ENCODE assay signal across 15 cellular contexts in the genomic region with DNA sequence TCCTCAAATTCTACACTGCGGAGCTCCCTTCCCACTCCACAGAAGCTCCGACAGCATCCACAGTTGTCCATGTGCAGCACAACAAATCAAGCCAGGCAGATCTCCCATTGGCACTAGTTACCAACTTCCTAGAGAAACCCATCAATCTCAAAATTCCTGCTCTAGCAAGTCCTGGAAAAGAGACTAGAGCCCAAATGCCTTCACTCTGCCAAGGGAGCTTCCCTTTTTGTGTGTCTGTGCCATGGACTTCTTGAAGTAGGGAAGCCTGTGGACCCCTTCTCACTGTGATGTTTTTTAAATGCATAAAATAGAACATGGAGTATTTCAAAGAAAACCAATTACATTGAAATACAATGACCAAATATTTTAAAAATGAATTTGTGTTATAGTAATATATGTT. TPM values are rescaled to one million over a fixed set of nuclear protein-coding genes. Genes with fewer than 3 reads are reported as not detected.
DNase-seq lines count a peak whose midpoint lies in the region; ATAC-seq and TF ChIP-seq lines count a peak whose summit lies in the region.
"Had no signal": no experiment of that assay in that cellular context is flagged by ENCODE, and none has a peak within 500 bp of the region (broad histone marks: within the 10 kb centered on the region; RNA-seq: fewer than 3 reads in every experiment).

No MANE protein-coding gene starts in this region.

- H3K27ac ChIP-seq in smooth muscle cell (ENCODE audit: low read depth): peak overlapping the region; percentile 24

- H3K27me3 Mint-ChIP-seq in activated CD4-positive, alpha-beta T cell treated with anti-CD3 and anti-CD28 coated beads, Interleukin-2, amount 10 ng/mL, durations not matched to agents 24 days and 14 days: no peaks in the 10 kb centered on the region
- no peaks in the 10 kb centered on the region for H3K27me3 Mint-ChIP-seq in central memory CD8-positive, alpha-beta T cell
- H3K27me3 Mint-ChIP-seq: progenitor cell of endocrine pancreas had no signal

- no peaks in the 10 kb centered on the region for H3K79me2 ChIP-seq in smooth muscle cell (ENCODE audit: low read depth)

- H3K9ac ChIP-seq in smooth muscle cell (ENCODE audit: low read depth): no peak overlapping the region

- peaks cover 24% of the 10 kb centered on the region for H3K4me1 ChIP-seq in smooth muscle cell (ENCODE audit: low read depth)

- H3K4me3 ChIP-seq in Jurkat, Clone E6-1 (ENCODE audit: low read length): peak overlapping the region; percentile 1; the same call in 1 of the 2 replicates
- no peak overlapping the region for H3K4me3 ChIP-seq in smooth muscle cell
- H3K4me3 ChIP-seq: A549, transverse colon had no signal

- H3K36me3 ChIP-seq in smooth muscle cell (ENCODE audit: low read depth): peaks cover under 1% of the 10 kb centered on the region
- H3K36me3 ChIP-seq: transverse colon had no signal

- TF ChIP-seq CTCF in smooth muscle cell (IDR thresholded peaks at IDR 0.05; ENCODE audit: borderline replicate concordance, insufficient read depth, poor library complexity, severe bottlenecking): no peak

- WGBS in smooth muscle cell (ENCODE audit: low lambda C conversion rate): 97% methylated on average over 2 of the region's 2 CpGs

- no peaks in the 10 kb centered on the region for H3K9me3 Mint-ChIP-seq in activated CD4-positive, alpha-beta T cell treated with anti-CD3 and anti-CD28 coated beads, Interleukin-2, amount 10 ng/mL, durations not matched to agents 24 days and 14 days
- H3K9me3 Mint-ChIP-seq in central memory CD8-positive, alpha-beta T cell: no peaks in the 10 kb centered on the region
- H3K9me3 Mint-ChIP-seq: brain had no signal

- H3F3A ChIP-seq in smooth muscle cell (ENCODE audit: low read depth): peaks cover 4% of the 10 kb centered on the region

- no peak for DNase-seq in activated CD4-positive, alpha-beta T cell treated with anti-CD3 and anti-CD28 coated beads, Interleukin-2, amount 10 ng/mL, durations not matched to agents 24 days and 14 days
- DNase-seq in activated CD4-positive, alpha-beta T cell treated with anti-CD3 and anti-CD28 coated beads, Interleukin-2, amount 50 U/mL, for 1 hour: no peak
- no peak for DNase-seq in Jurkat, Clone E6-1 (ENCODE audit: low read depth, low spot score)
- no peak for DNase-seq in central memory CD8-positive, alpha-beta T cell (ENCODE audit: low spot score in 2 of 2)
- DNase-seq in smooth muscle cell (lab: John Stamatoyannopoulos, UW; ENCODE audit: unreplicated experiment) (no peak), RPMI8226 (no peak)
- DNase-seq in central memory CD4-positive, alpha-beta T cell: no peak
- DNase-seq: effector CD8-positive, alpha-beta T cell; NCI-H2029 treated with DMSO at 0.1 percent for 48 hours; NCI-H748 treated with DMSO at 0.1 percent for 48 hours; transverse colon had no signal

- peaks cover 58% of the 10 kb centered on the region for H3K36me3 Mint-ChIP-seq in activated CD4-positive, alpha-beta T cell treated with anti-CD3 and anti-CD28 coated beads, Interleukin-2, amount 10 ng/mL, durations not matched to agents 24 days and 14 days (ENCODE audit: low read depth)
- H3K36me3 Mint-ChIP-seq in central memory CD8-positive, alpha-beta T cell (ENCODE audit: insufficient read depth): peaks cover 45% of the 10 kb centered on the region

- peaks cover 81% of the 10 kb centered on the region for H3K4me1 Mint-ChIP-seq in activated CD4-positive, alpha-beta T cell treated with anti-CD3 and anti-CD28 coated beads, Interleukin-2, amount 10 ng/mL, durations not matched to agents 24 days and 14 days
- H3K4me1 Mint-ChIP-seq in central memory CD8-positive, alpha-beta T cell: peaks cover 82% of the 10 kb centered on the region

- H3K27ac Mint-ChIP-seq in activated CD4-positive, alpha-beta T cell treated with anti-CD3 and anti-CD28 coated beads, Interleukin-2, amount 10 ng/mL, durations not matched to agents 24 days and 14 days: peak overlapping the region; percentile 90
- peak overlapping the region; percentile 93 for H3K27ac Mint-ChIP-seq in central memory CD8-positive, alpha-beta T cell (ENCODE audit: low read depth)
- H3K27ac Mint-ChIP-seq: brain, progenitor cell of endocrine pancreas had no signal

- H3K4me2 ChIP-seq in smooth muscle cell: no peak overlapping the region
- H3K4me2 ChIP-seq: A549 had no signal

- no peaks in the 10 kb centered on the region for H3K27me3 ChIP-seq in smooth muscle cell (ENCODE audit: low read depth)
- H3K27me3 ChIP-seq: transverse colon had no signal

- intact Hi-C loops in activated CD4-positive, alpha-beta T cell treated with anti-CD3 and anti-CD28 coated beads, Interleukin-2, amount 10 ng/mL, durations not matched to agents 24 days and 14 days (cut with micrococcal nuclease): no loop called here

- H2AFZ ChIP-seq in smooth muscle cell (ENCODE audit: low read depth): no peak overlapping the region

- no peaks in the 10 kb centered on the region for H3K9me3 ChIP-seq in smooth muscle cell (replicated peaks; ENCODE audit: low read depth)
- H3K9me3 ChIP-seq: A549, transverse colon had no signal

- ATAC-seq in central memory CD8-positive, alpha-beta T cell (replicated peaks; ENCODE audit: extremely low read depth, poor library complexity, severe bottlenecking): no peak
- no peak for ATAC-seq in HG03097 (IDR thresholded peaks at IDR 0.05; ENCODE audit: low FRiP score, unreplicated experiment)
- ATAC-seq: A549 had no signal

- no peaks in the 10 kb centered on the region for H4K20me1 ChIP-seq in smooth muscle cell (ENCODE audit: low read depth)

- H3K4me3 Mint-ChIP-seq in activated CD4-positive, alpha-beta T cell treated with anti-CD3 and anti-CD28 coated beads, Interleukin-2, amount 10 ng/mL, durations not matched to agents 24 days and 14 days: peak overlapping the region; percentile 73
- peak overlapping the region; percentile 35 for H3K4me3 Mint-ChIP-seq in central memory CD8-positive, alpha-beta T cell
- H3K4me3 Mint-ChIP-seq: brain had no signal

RNA-seq across cellular contexts. Expression of a gene that starts 59.1 kb away (rescaled TPM):
- total RNA-seq in activated CD4-positive, alpha-beta T cell treated with anti-CD3 and anti-CD28 coated beads, Interleukin-2, amount 10 ng/mL, durations not matched to agents 24 days and 14 days: 45.3 and 47.6 TPM in 2 replicates
- polyA plus RNA-seq in Jurkat, Clone E6-1 (2012; ENCODE audit: insufficient read depth, insufficient read length): 10.0 TPM
- total RNA-seq in smooth muscle cell: 53.7 and 60.9 TPM in 2 replicates
- polyA plus RNA-seq in smooth muscle cell: 37.5 and 39.6 TPM in 2 replicates
